7 cellular contexts compared by ENCODE assay signal in the genomic region with DNA sequence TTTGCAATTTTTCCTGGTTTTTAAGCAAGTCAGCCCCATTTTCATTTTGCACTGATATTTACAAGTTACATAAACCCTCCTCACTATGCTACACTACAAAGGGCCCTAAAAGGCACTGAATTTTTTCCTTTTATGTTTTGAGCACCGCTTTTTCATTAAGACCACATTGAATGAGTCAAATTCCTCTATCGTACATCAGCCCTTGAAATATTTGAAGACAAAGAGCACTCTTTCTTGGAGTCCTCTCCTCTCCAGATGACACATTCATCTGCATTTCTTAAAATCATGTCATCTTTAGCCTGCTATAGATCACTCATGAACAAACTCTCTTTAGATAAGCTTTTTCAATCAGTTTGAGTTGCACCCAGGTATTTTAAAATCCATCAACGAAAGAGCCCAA.
"Had no signal": no experiment of that assay in that cellular context is flagged by ENCODE, and none has a peak within 500 bp of the region (broad histone marks: within the 10 kb centered on the region; RNA-seq: fewer than 3 reads in every experiment).

No MANE protein-coding gene starts in this region.

- FAIRE-seq: H1, H54, HepG2 had no signal

- H3K27me3 Mint-ChIP-seq: IgD-negative memory B cell had no signal

- H3K36me3 Mint-ChIP-seq: IgD-negative memory B cell had no signal

- H3K4me3 Mint-ChIP-seq: GM23338, H9, IgD-negative memory B cell had no signal

- H3K4me3 ChIP-seq: GM23338 had no signal

- H3K27ac Mint-ChIP-seq: GM23338, H9, IgD-negative memory B cell had no signal

- H3K4me2 ChIP-seq: GM23338 had no signal

- H2AFZ ChIP-seq: GM23338 had no signal

- H3K4me1 Mint-ChIP-seq: GM23338, IgD-negative memory B cell had no signal

- H3K9me3 Mint-ChIP-seq: H9 had no signal

- DNase-seq: H9, HCEC 1CT had no signal
